Comparison of ENCODE assay signal across 23 cellular contexts in genomic region chr17:8143581-8144400, GRCh38. TPM values are rescaled to one million over a fixed set of nuclear protein-coding genes. Genes with fewer than 3 reads are reported as not detected.
DNase-seq lines count a peak whose midpoint lies in the region; ATAC-seq, FAIRE-seq and TF ChIP-seq lines count a peak whose summit lies in the region.
"Had no signal": no experiment of that assay in that cellular context is flagged by ENCODE, and none has a peak within 500 bp of the region (broad histone marks: within the 10 kb centered on the region; RNA-seq: fewer than 3 reads in every experiment).

No MANE protein-coding gene starts in this region.

- POLR2A ChIA-PET in A549 (lab: Yijun Ruan, JAX), result interaction anchor here (1.1 kb wide), 1 partner anchor 30 kb away, joined by 7 read pairs; no protein-coding TSS in a partner anchor
- POLR2A ChIA-PET in CD8-positive, alpha-beta memory T cell (lab: Charles Lee), result no interaction called here

- CTCF ChIA-PET in A549 (lab: Yijun Ruan, JAX), result interaction anchor here (1.1 to 26.5 kb wide), 5 partner anchors 5 to 70 kb away, joined by 3 to 601 read pairs (median 79); partner anchors contain the start of genes HES7, PER1 and VAMP2
- CTCF ChIA-PET in CD8-positive, alpha-beta memory T cell (lab: Charles Lee), result interaction anchor here (1.3 kb wide), 1 partner anchor 25 kb away, joined by 3 read pairs; no protein-coding TSS in a partner anchor

- H3K79me2 ChIP-seq in osteoblast (ENCODE audit: insufficient read depth, low read length), result no peaks in the 10 kb centered on the region

- H3K9me3 Mint-ChIP-seq in CD8-positive, alpha-beta memory T cell, result peaks cover 0 to 2% (median 0%) of the 10 kb centered on the region in 5 donors
- H3K9me3 Mint-ChIP-seq in endodermal cell, result no peaks in the 10 kb centered on the region
- H3K9me3 Mint-ChIP-seq: activated naive CD8-positive, alpha-beta T cell treated with anti-CD3 and anti-CD28 coated beads for 36 hours; activated T-cell treated with anti-CD3 and anti-CD28 coated beads, Interleukin-2, amount 50 U/mL, for 4 hours; nephron had no signal

- peaks cover 0 to 8% of the 10 kb centered on the region in 2 donors for H3K27me3 Mint-ChIP-seq in CD8-positive, alpha-beta memory T cell
- no peaks in the 10 kb centered on the region for H3K27me3 Mint-ChIP-seq in endodermal cell (ENCODE audit: insufficient read depth)
- H3K27me3 Mint-ChIP-seq: activated naive CD8-positive, alpha-beta T cell treated with anti-CD3 and anti-CD28 coated beads for 36 hours had no signal

- H3K36me3 ChIP-seq in CD8-positive, alpha-beta memory T cell (ENCODE audit: insufficient read depth, low read length), result peaks cover 65% of the 10 kb centered on the region
- H3K36me3 ChIP-seq in endodermal cell (ENCODE audit: control insufficient read depth, insufficient read depth, low read length) (peaks cover 64% of the 10 kb centered on the region), osteoblast (ENCODE audit: insufficient read depth, low read length) (peaks cover 79% of the 10 kb centered on the region)

- peaks cover 26% of the 10 kb centered on the region for H4K20me1 ChIP-seq in osteoblast (ENCODE audit: insufficient read depth, low read length)

- H3K4me2 ChIP-seq in A549 (no peak overlapping the region), osteoblast (ENCODE audit: insufficient read depth, low read length) (no peak overlapping the region)

- DNase-seq in A549 (ENCODE audit: low read depth in 1 of 2, low spot score in 1 of 2), result no peak
- peak in 3 of 5 donors; percentile 21 to 53 (median 30) for DNase-seq in CD8-positive, alpha-beta memory T cell
- peak; percentile 42 for DNase-seq in endodermal cell
- peak; percentile 43 for DNase-seq in osteoblast (ENCODE audit: insufficient read length, low spot score, missing footprints)
- no peak for DNase-seq in HuH-7.5 (ENCODE audit: low spot score)
- DNase-seq: activated naive CD8-positive, alpha-beta T cell treated with anti-CD3 and anti-CD28 coated beads for 36 hours; activated T-cell treated with anti-CD3 and anti-CD28 coated beads, Interleukin-2, amount 50 U/mL, for 4 hours; brain microvascular endothelial cell; EL; KBM-7; NCI-H2107; NCI-H526; SHP77 treated with DMSO at 0.1 percent for 48 hours; stimulated activated naive CD4-positive, alpha-beta T cell had no signal

- no peak for FAIRE-seq in A549 (lab: Jason Lieb, UNC)

- H3K9me3 ChIP-seq in A549 (no peaks in the 10 kb centered on the region), endodermal cell (ENCODE audit: control insufficient read depth, low read length) (no peaks in the 10 kb centered on the region), osteoblast (ENCODE audit: low read depth, low read length) (no peaks in the 10 kb centered on the region)
- no peaks in the 10 kb centered on the region for H3K9me3 ChIP-seq in CD8-positive, alpha-beta memory T cell (ENCODE audit: low read length)

- H3K4me1 ChIP-seq in A549 (peaks cover 5% of the 10 kb centered on the region; the same call in 1 of the 3 replicates), endodermal cell (ENCODE audit: control insufficient read depth, insufficient read depth, low read length) (no peaks in the 10 kb centered on the region), osteoblast (ENCODE audit: insufficient read depth, low read length) (peaks cover 5% of the 10 kb centered on the region)
- peaks cover 12% of the 10 kb centered on the region for H3K4me1 ChIP-seq in CD8-positive, alpha-beta memory T cell (ENCODE audit: insufficient read depth, low read length)

- no peak for TF ChIP-seq CTCF in A549 (IDR thresholded peaks at IDR 0.05)
- no peak for TF ChIP-seq CTCF in endodermal cell (conservative IDR thresholded peaks at IDR 0.05)
- no peak for TF ChIP-seq CTCF in osteoblast (IDR thresholded peaks at IDR 0.05; ENCODE audit: extremely low read depth, low read depth, low read length)

- ATAC-seq in A549, result no peak
- ATAC-seq in HG02885 (IDR thresholded peaks at IDR 0.05; ENCODE audit: poor library complexity, unreplicated experiment), result no peak
- no peak for ATAC-seq in GM19035 (IDR thresholded peaks at IDR 0.05; ENCODE audit: unreplicated experiment)
- ATAC-seq in HG03108 (IDR thresholded peaks at IDR 0.05; ENCODE audit: unreplicated experiment), result no peak
- ATAC-seq: activated T-cell treated with anti-CD3 and anti-CD28 coated beads, Interleukin-2, amount 50 U/mL, for 4 hours; esophagus mucosa had no signal

- no peak for TF ChIP-seq EP300 in A549 (IDR thresholded peaks at IDR 0.05)

- H3K4me1 Mint-ChIP-seq in CD8-positive, alpha-beta memory T cell, result peaks cover 0 to 7% (median 0%) of the 10 kb centered on the region in 3 donors
- no peaks in the 10 kb centered on the region for H3K4me1 Mint-ChIP-seq in endodermal cell
- H3K4me1 Mint-ChIP-seq: nephron had no signal

- H3K4me3 Mint-ChIP-seq in CD8-positive, alpha-beta memory T cell, result peak overlapping the region in 5 of 7 donors; percentile 5 to 75 (median 45)
- H3K4me3 Mint-ChIP-seq in endodermal cell, result no peak overlapping the region
- H3K4me3 Mint-ChIP-seq: activated naive CD8-positive, alpha-beta T cell treated with anti-CD3 and anti-CD28 coated beads for 36 hours; activated T-cell treated with anti-CD3 and anti-CD28 coated beads, Interleukin-2, amount 50 U/mL, for 4 hours; nephron had no signal

- H2AFZ ChIP-seq in osteoblast (ENCODE audit: low read length), result no peak overlapping the region

- TF ChIP-seq POLR2A in A549 (IDR thresholded peaks at IDR 0.05; ENCODE audit: low read length), result no peak

- no peak overlapping the region for H3K4me3 ChIP-seq in A549
- no peak overlapping the region for H3K4me3 ChIP-seq in CD8-positive, alpha-beta memory T cell (ENCODE audit: low read length)
- H3K4me3 ChIP-seq in endodermal cell (ENCODE audit: low read length), result no peak overlapping the region
- no peak overlapping the region for H3K4me3 ChIP-seq in osteoblast (ENCODE audit: insufficient read depth, low read length)

- peaks cover 3 to 85% (median 16%) of the 10 kb centered on the region in 3 donors for H3K36me3 Mint-ChIP-seq in CD8-positive, alpha-beta memory T cell
- peaks cover 66% of the 10 kb centered on the region for H3K36me3 Mint-ChIP-seq in endodermal cell (ENCODE audit: low read depth)

- no peak for TF ChIP-seq RAD21 in A549 (conservative IDR thresholded peaks at IDR 0.05 in 1 of 2, IDR thresholded peaks at IDR 0.05 in 1 of 2)

- 87% methylated on average over 20 of the region's 22 CpGs for WGBS in A549 (ENCODE audit: missing lambda C conversion rate)
- 93 to 94% methylated on average over 12 to 22 of the region's 22 CpGs for WGBS in endodermal cell (ENCODE audit: insufficient coverage in 1 of 2, insufficient read length in 1 of 2), 2 experiments

- H3K27me3 ChIP-seq in CD8-positive, alpha-beta memory T cell (ENCODE audit: insufficient read depth, low read length, poor library complexity, severe bottlenecking), result no peaks in the 10 kb centered on the region
- H3K27me3 ChIP-seq in endodermal cell (ENCODE audit: control insufficient read depth, insufficient read depth, low read length, poor library complexity, severe bottlenecking) (no peaks in the 10 kb centered on the region), osteoblast (ENCODE audit: insufficient read depth, low read length) (no peaks in the 10 kb centered on the region)
- H3K27me3 ChIP-seq: brain microvascular endothelial cell had no signal

- H3K27ac Mint-ChIP-seq in CD8-positive, alpha-beta memory T cell, result peak overlapping the region in 3 of 8 donors; percentile 21 to 75 (median 26)
- no peak overlapping the region for H3K27ac Mint-ChIP-seq in endodermal cell
- H3K27ac Mint-ChIP-seq: activated naive CD8-positive, alpha-beta T cell treated with anti-CD3 and anti-CD28 coated beads for 36 hours; nephron had no signal

- no peak overlapping the region for H3K27ac ChIP-seq in A549
- no peak overlapping the region for H3K27ac ChIP-seq in CD8-positive, alpha-beta memory T cell (ENCODE audit: low read depth, low read length)
- no peak overlapping the region for H3K27ac ChIP-seq in endodermal cell (ENCODE audit: low read depth, low read length)
- no peak overlapping the region for H3K27ac ChIP-seq in osteoblast (ENCODE audit: low read depth, low read length)
- H3K27ac ChIP-seq: brain microvascular endothelial cell, VCaP had no signal

- H3K9ac ChIP-seq in endodermal cell (ENCODE audit: extremely low read depth, low read length, poor library complexity, severe bottlenecking), result no peak overlapping the region

RNA-seq across cellular contexts. Expression of gene PER1, which starts 8.4 kb away (rescaled TPM):
- polyA plus RNA-seq in A549 (2011; rRNA removed) (5.5 and 5.6 TPM in 2 replicates), A549 (2017; fragmentation: RNase III; extraction: RNeasy Plus Mini Kit Qiagen cat#74134 plus additional on column Dnase treatment) (6.8 to 8.7 TPM (median 8.4 TPM) in 3 replicates)
- polyA plus RNA-seq in A549 (2012; cell fraction: cytosol; rRNA removed), result 7.4 and 10.9 TPM in 2 replicates
- 53.8 and 57.6 TPM in 2 replicates for polyA plus RNA-seq in A549 (2012; cell fraction: nucleus; rRNA removed)
- polyA minus RNA-seq in A549 (2011; rRNA and poly(A)+ RNA removed), result 13.7 and 34.7 TPM in 2 replicates
- total RNA-seq in CD8-positive, alpha-beta memory T cell, result 10 to 100 TPM; 26.5 to 35.8 TPM
- 12.1 TPM for polyA plus RNA-seq in CD8-positive, alpha-beta memory T cell
- total RNA-seq in endodermal cell (10 to 100 TPM; 38.3 to 53.7 TPM), osteoblast (11.2 and 16.6 TPM in 2 replicates)
- polyA plus RNA-seq in endodermal cell (2013, experiment 1 of 2), result 24.2 TPM
- 19.0 TPM for polyA plus RNA-seq in endodermal cell (2013, experiment 2 of 2)

RNA-seq across cellular contexts. Expression of gene VAMP2, which starts 19.0 kb away (rescaled TPM):
- 21.7 and 24.7 TPM in 2 replicates for polyA plus RNA-seq in A549 (2011; rRNA removed)
- 20.5 and 26.1 TPM in 2 replicates for polyA plus RNA-seq in A549 (2012; cell fraction: cytosol; rRNA removed)
- polyA plus RNA-seq in A549 (2012; cell fraction: nucleus; rRNA removed), result 23.5 and 36.3 TPM in 2 replicates
- 19.2 to 23.3 TPM (median 19.3 TPM) in 3 replicates for polyA plus RNA-seq in A549 (2017; fragmentation: RNase III; extraction: RNeasy Plus Mini Kit Qiagen cat#74134 plus additional on column Dnase treatment)
- polyA minus RNA-seq in A549 (2011; rRNA and poly(A)+ RNA removed), result 8.5 and 9.5 TPM in 2 replicates
- total RNA-seq in CD8-positive, alpha-beta memory T cell, result 10 to 100 TPM; 38.3 to 41.0 TPM
- polyA plus RNA-seq in CD8-positive, alpha-beta memory T cell, result 98.3 TPM
- 10 to 100 TPM; 32.1 to 32.2 TPM for total RNA-seq in endodermal cell
- 57.3 TPM for polyA plus RNA-seq in endodermal cell (2013, experiment 1 of 2)
- 46.3 TPM for polyA plus RNA-seq in endodermal cell (2013, experiment 2 of 2)
- 5.3 and 5.4 TPM in 2 replicates for total RNA-seq in osteoblast

RNA-seq across cellular contexts. Expression of gene HES7, which starts 19.9 kb away (rescaled TPM):
- polyA plus RNA-seq in A549 (2011; rRNA removed) (0.56 and 0.58 TPM in 2 replicates), A549 (2017; fragmentation: RNase III; extraction: RNeasy Plus Mini Kit Qiagen cat#74134 plus additional on column Dnase treatment) (0.67 to 1.4 TPM (median 0.72 TPM) in 3 replicates)
- 1.9 and 2.5 TPM in 2 replicates for polyA plus RNA-seq in A549 (2012; cell fraction: cytosol; rRNA removed)
- polyA plus RNA-seq in A549 (2012; cell fraction: nucleus; rRNA removed), result 5.0 and 10.2 TPM in 2 replicates
- 0.24 and 0.50 TPM in 2 replicates for polyA minus RNA-seq in A549 (2011; rRNA and poly(A)+ RNA removed)
- total RNA-seq in CD8-positive, alpha-beta memory T cell, result 1 to 10 TPM; 1.6 to 1.8 TPM
- polyA plus RNA-seq in CD8-positive, alpha-beta memory T cell, result not detected
- total RNA-seq in endodermal cell (1 to 10 TPM in 1 of 2 donors, under 1 TPM in 1; 0.40 to 2.2 TPM), osteoblast (not detected in 2 replicates)
- polyA plus RNA-seq in endodermal cell (2013, experiment 1 of 2), result 0.89 TPM
- polyA plus RNA-seq in endodermal cell (2013, experiment 2 of 2), result 0.87 TPM

RNA-seq across cellular contexts. Expression of gene ALOXE3, which starts 25.5 kb away (rescaled TPM):
- 0.35 and 0.58 TPM in 2 replicates for polyA plus RNA-seq in A549 (2011; rRNA removed)
- polyA plus RNA-seq in A549 (2012; cell fraction: cytosol; rRNA removed), result 0.50 and 0.57 TPM in 2 replicates
- 1.5 TPM in 2 replicates for polyA plus RNA-seq in A549 (2012; cell fraction: nucleus; rRNA removed)
- polyA plus RNA-seq in A549 (2017; fragmentation: RNase III; extraction: RNeasy Plus Mini Kit Qiagen cat#74134 plus additional on column Dnase treatment), result 0.40 to 0.51 TPM (median 0.46 TPM) in 3 replicates
- polyA minus RNA-seq in A549 (2011; rRNA and poly(A)+ RNA removed), result 0.63 and 0.74 TPM in 2 replicates
- total RNA-seq in CD8-positive, alpha-beta memory T cell, result not detected
- not detected for polyA plus RNA-seq in CD8-positive, alpha-beta memory T cell
- total RNA-seq in endodermal cell, result under 1 TPM; 0.13 to 0.49 TPM
- polyA plus RNA-seq in endodermal cell (2013, experiment 1 of 2), result not detected
- polyA plus RNA-seq in endodermal cell (2013, experiment 2 of 2), result not detected
- not detected in 2 replicates for total RNA-seq in osteoblast
- total RNA-seq: activated T-cell treated with anti-CD3 and anti-CD28 coated beads, Interleukin-2, amount 50 U/mL, for 4 hours; dermis microvascular lymphatic vessel endothelial cell; H7; pulmonary artery endothelial cell had no signal

RNA-seq across cellular contexts. Expression of gene TMEM107, which starts 32.4 kb away (rescaled TPM):
- polyA plus RNA-seq in A549 (2011; rRNA removed), result 21.8 and 22.8 TPM in 2 replicates
- polyA plus RNA-seq in A549 (2012; cell fraction: cytosol; rRNA removed), result 27.0 and 28.5 TPM in 2 replicates
- polyA plus RNA-seq in A549 (2012; cell fraction: nucleus; rRNA removed), result 17.3 and 18.3 TPM in 2 replicates
- 16.0 to 19.2 TPM (median 17.0 TPM) in 3 replicates for polyA plus RNA-seq in A549 (2017; fragmentation: RNase III; extraction: RNeasy Plus Mini Kit Qiagen cat#74134 plus additional on column Dnase treatment)
- polyA minus RNA-seq in A549 (2011; rRNA and poly(A)+ RNA removed), result 94.8 and 135 TPM in 2 replicates
- total RNA-seq in CD8-positive, alpha-beta memory T cell, result 10 to 100 TPM; 21.3 to 22.4 TPM
- polyA plus RNA-seq in CD8-positive, alpha-beta memory T cell, result 50.7 TPM
- 10 to 100 TPM; 26.2 to 27.7 TPM for total RNA-seq in endodermal cell
- polyA plus RNA-seq in endodermal cell (2013, experiment 1 of 2), result 79.3 TPM
- 69.1 TPM for polyA plus RNA-seq in endodermal cell (2013, experiment 2 of 2)
- 8.3 and 8.8 TPM in 2 replicates for total RNA-seq in osteoblast

Comparison
In these comparisons a context has a peak if more than half of its experiments do, and no peak if none do; other contexts are left out.
1. DNase-seq: peak in CD8-positive, alpha-beta memory T cell (3 of 5), endodermal cell (single experiment) and osteoblast (single experiment); none in A549 (0 of 2) and HuH-7.5 (single experiment).